25 cellular contexts compared by ENCODE assay signal in genomic region chr3:168834558-168834957, GRCh38.
"Had no signal": no experiment of that assay in that cellular context is flagged by ENCODE, and none has a peak within 500 bp of the region (broad histone marks: within the 10 kb centered on the region; RNA-seq: fewer than 3 reads in every experiment).

No MANE protein-coding gene starts in this region.

- H3K27me3 ChIP-seq: colonic mucosa, esophagus muscularis mucosa, esophagus squamous epithelium, gastrocnemius medialis, gastroesophageal sphincter, heart left ventricle, heart right ventricle, hepatocyte had no signal

- H3K79me2 ChIP-seq: hepatocyte had no signal

- H3K4me2 ChIP-seq: hepatocyte had no signal

- H3K4me1 ChIP-seq: colonic mucosa, esophagus squamous epithelium, gastrocnemius medialis, gastroesophageal sphincter, heart left ventricle, heart right ventricle had no signal

- H2AFZ ChIP-seq: hepatocyte had no signal

- H3K27ac ChIP-seq: colonic mucosa, coronary artery, dorsolateral prefrontal cortex, epithelial cell of prostate, esophagus muscularis mucosa, esophagus squamous epithelium, gastrocnemius medialis, gastroesophageal sphincter, heart left ventricle, heart right ventricle, hepatocyte had no signal

- H3K9me3 ChIP-seq: colonic mucosa, esophagus muscularis mucosa, esophagus squamous epithelium, gastrocnemius medialis, gastroesophageal sphincter, heart left ventricle, heart right ventricle had no signal

- H3K27ac Mint-ChIP-seq: dendritic cell treated with granulocyte-macrophage colony-stimulating factor and Interleukin-4, amounts not matched to agents 40 ng/mL and 50 ng/mL, for 4 days; effector memory CD8-positive, alpha-beta T cell; endodermal cell had no signal

- DNase-seq: colonic mucosa; cortex of kidney; dermis blood vessel endothelial cell; dorsolateral prefrontal cortex; effector CD4-positive, alpha-beta T cell; effector CD8-positive, alpha-beta T cell; effector memory CD4-positive, alpha-beta T cell; effector memory CD8-positive, alpha-beta T cell; endodermal cell; erythroblast; esophagus squamous epithelium; foreskin fibroblast; foreskin melanocyte; gastrocnemius medialis; glutamatergic neuron; heart left ventricle; heart right ventricle; hippocampal formation had no signal

- ATAC-seq: effector memory CD8-positive, alpha-beta T cell; esophagus mucosa; gastrocnemius medialis; gastroesophageal sphincter; heart left ventricle; heart right ventricle had no signal

- H3K4me3 Mint-ChIP-seq: dendritic cell treated with granulocyte-macrophage colony-stimulating factor and Interleukin-4, amounts not matched to agents 40 ng/mL and 50 ng/mL, for 4 days; effector memory CD8-positive, alpha-beta T cell; endodermal cell had no signal

- H3K4me3 ChIP-seq: colonic mucosa, coronary artery, dorsolateral prefrontal cortex, esophagus muscularis mucosa, esophagus squamous epithelium, gastrocnemius medialis, gastroesophageal sphincter, heart left ventricle, heart right ventricle, hepatocyte had no signal

- H3K36me3 ChIP-seq: colonic mucosa, esophagus muscularis mucosa, esophagus squamous epithelium, gastrocnemius medialis, gastroesophageal sphincter, heart left ventricle, heart right ventricle had no signal

- H3K27me3 Mint-ChIP-seq: dendritic cell treated with granulocyte-macrophage colony-stimulating factor and Interleukin-4, amounts not matched to agents 40 ng/mL and 50 ng/mL, for 4 days; effector memory CD8-positive, alpha-beta T cell had no signal
